ENCODE assay signal across 10 cellular contexts in the genomic region with DNA sequence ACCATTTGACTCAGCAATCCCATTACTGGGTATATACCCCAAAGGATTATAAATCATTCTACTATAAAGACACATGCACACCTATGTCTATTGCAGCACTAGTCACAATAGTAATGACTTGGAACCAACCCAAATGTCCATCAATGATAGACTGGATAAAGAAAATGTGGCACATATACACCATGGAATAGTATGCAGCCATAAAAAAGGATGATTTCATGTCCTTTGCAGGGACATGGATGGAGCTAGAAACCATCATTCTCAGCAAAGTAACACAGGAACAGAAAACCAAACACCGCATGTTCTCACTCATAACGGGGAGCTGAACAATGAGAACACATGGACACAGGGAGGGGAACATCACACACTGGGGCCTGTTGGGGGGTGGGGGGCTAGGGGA. TPM values are rescaled to one million over a fixed set of nuclear protein-coding genes. Genes with fewer than 3 reads are reported as not detected.
"Had no signal": no experiment of that assay in that cellular context is flagged by ENCODE, and none has a peak within 500 bp of the region (broad histone marks: within the 10 kb centered on the region; RNA-seq: fewer than 3 reads in every experiment).

No MANE protein-coding gene starts in this region.

RNA-seq across cellular contexts. Expression of gene ALOX12, which starts 44.9 kb away (rescaled TPM):
- total RNA-seq: hepatocyte, kidney, left colon, left lobe of liver, left ventricle myocardium inferior, left ventricle myocardium superior, lung microvascular endothelial cell, mammary epithelial cell, mucosa of gallbladder, myocyte had no signal
